In the genomic region with DNA sequence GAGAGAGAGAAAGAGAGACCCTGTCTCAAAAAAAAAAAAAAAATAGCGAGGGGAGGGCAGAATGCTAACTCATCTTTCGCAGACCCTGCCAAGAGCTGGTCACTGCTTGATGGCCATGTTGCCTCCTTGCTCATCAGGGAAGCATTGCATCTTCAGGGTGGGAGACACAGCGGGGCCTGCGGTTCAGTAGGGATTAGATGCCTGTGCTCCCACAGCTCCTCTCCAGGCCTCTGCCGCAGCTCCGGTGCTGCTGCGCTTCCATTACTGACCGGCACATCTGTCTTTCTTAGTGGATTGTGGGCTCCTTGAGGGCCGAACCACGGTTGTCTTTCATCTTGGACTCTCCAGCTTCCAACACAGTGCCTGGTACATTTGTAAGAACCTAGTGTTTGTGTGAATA, we compare ENCODE assay signal across 26 cellular contexts. TPM values are rescaled to one million over a fixed set of nuclear protein-coding genes. Genes with fewer than 3 reads are reported as not detected.
A peak's percentile ranks its signal among the peaks of the same experiment; 100 is the strongest.
DNase-seq lines count a peak whose midpoint lies in the region; ATAC-seq and TF ChIP-seq lines count a peak whose summit lies in the region.
"Had no signal": no experiment of that assay in that cellular context is flagged by ENCODE, and none has a peak within 500 bp of the region (broad histone marks: within the 10 kb centered on the region; RNA-seq: fewer than 3 reads in every experiment).

No MANE protein-coding gene starts in this region.

- no peak for DNase-seq in activated naive CD8-positive, alpha-beta T cell treated with anti-CD3 and anti-CD28 coated beads for 36 hours
- DNase-seq in activated naive CD8-positive, alpha-beta T cell treated with anti-CD3 and anti-CD28 coated beads, Interleukin-2, amount 50 U/mL, for 24 hours = no peak
- DNase-seq in amniotic epithelial cell (ENCODE audit: low read depth) = peak; percentile 22
- DNase-seq in mesenchymal stem cell = no peak
- peak; percentile 38 for DNase-seq in osteoblast (ENCODE audit: insufficient read length, low spot score, missing footprints)
- no peak for DNase-seq in activated T-helper 1 cell treated with anti-CD3 and anti-CD28 coated beads, Interleukin-12 subunit alpha, Interleukin-12 subunit beta, Interleukin-2, Interleukin-4 antibody, amounts not matched to agents 30 ng/mL and 10 ng/mL and 1 ng/mL, durations not matched to agents 14 hours and 24 hours and 36 hours (ENCODE audit: low spot score)
- DNase-seq in glutamatergic neuron = no peak
- DNase-seq in NCI-H1417 treated with DMSO at 0.1 percent for 48 hours (lab: John Stamatoyannopoulos, UW) = no peak
- DNase-seq: AML-193; Caco-2; Calu3; CD4-positive, alpha-beta T cell; CD8-positive, alpha-beta T cell; DMS 273 treated with DMSO at 0.1 percent for 48 hours; DMS153; DMS53; DMS79; DND-41; EL; GDM1 had no signal

- H3K14ac ChIP-seq in mesenchymal stem cell (ENCODE audit: low read length in 2 of 2) = peak overlapping the region in 1 of 2 experiments; percentile 50

- no peak overlapping the region for H4K8ac ChIP-seq in mesenchymal stem cell (ENCODE audit: low read length)

- H3K4me1 Mint-ChIP-seq in activated naive CD8-positive, alpha-beta T cell treated with anti-CD3 and anti-CD28 coated beads for 36 hours = no peaks in the 10 kb centered on the region
- H3K4me1 Mint-ChIP-seq in activated naive CD8-positive, alpha-beta T cell treated with anti-CD3 and anti-CD28 coated beads, Interleukin-2, amount 50 U/mL, for 24 hours = no peaks in the 10 kb centered on the region
- no peaks in the 10 kb centered on the region for H3K4me1 Mint-ChIP-seq in activated T-helper 1 cell treated with anti-CD3 and anti-CD28 coated beads, Interleukin-12 subunit alpha, Interleukin-12 subunit beta, Interleukin-2, Interleukin-4 antibody, amounts not matched to agents 30 ng/mL and 10 ng/mL and 1 ng/mL, durations not matched to agents 14 hours and 24 hours and 36 hours (ENCODE audit: low read depth)
- peaks cover 9% of the 10 kb centered on the region for H3K4me1 Mint-ChIP-seq in glutamatergic neuron (ENCODE audit: low read depth, unreplicated experiment)
- H3K4me1 Mint-ChIP-seq: B cell had no signal

- 92% methylated on average over 9 of the region's 10 CpGs for WGBS in mesenchymal stem cell

- H3K36me3 ChIP-seq in mesenchymal stem cell (ENCODE audit: control insufficient read depth in 1 of 2, insufficient read depth in 2 of 2, low read depth in 1 of 2, low read length in 2 of 2) (no peaks in the 10 kb centered on the region), osteoblast (ENCODE audit: insufficient read depth, low read length) (no peaks in the 10 kb centered on the region)
- H3K36me3 ChIP-seq: BLaER1 treated with 17β-estradiol and CSF1 and Interleukin-3, amounts not matched to agents 10 nM and 100 nM had no signal

- H3K9me3 Mint-ChIP-seq in activated naive CD8-positive, alpha-beta T cell treated with anti-CD3 and anti-CD28 coated beads for 36 hours = no peaks in the 10 kb centered on the region
- H3K9me3 Mint-ChIP-seq in activated naive CD8-positive, alpha-beta T cell treated with anti-CD3 and anti-CD28 coated beads, Interleukin-2, amount 50 U/mL, for 24 hours = no peaks in the 10 kb centered on the region
- H3K9me3 Mint-ChIP-seq in activated T-helper 1 cell treated with anti-CD3 and anti-CD28 coated beads, Interleukin-12 subunit alpha, Interleukin-12 subunit beta, Interleukin-2, Interleukin-4 antibody, amounts not matched to agents 30 ng/mL and 10 ng/mL and 1 ng/mL, durations not matched to agents 14 hours and 24 hours and 36 hours = no peaks in the 10 kb centered on the region
- peaks cover 6% of the 10 kb centered on the region for H3K9me3 Mint-ChIP-seq in glutamatergic neuron (ENCODE audit: unreplicated experiment)
- H3K9me3 Mint-ChIP-seq: CD4-positive, alpha-beta T cell; CD8-positive, alpha-beta T cell had no signal

- H2BK12ac ChIP-seq in mesenchymal stem cell (ENCODE audit: low read length in 2 of 2) = no peak overlapping the region

- H3K79me2 ChIP-seq in osteoblast (ENCODE audit: insufficient read depth, low read length) = no peaks in the 10 kb centered on the region

- H2AFZ ChIP-seq in mesenchymal stem cell (ENCODE audit: low read depth, low read length) (no peak overlapping the region), osteoblast (ENCODE audit: low read length) (no peak overlapping the region)

- H4K20me1 ChIP-seq in osteoblast (ENCODE audit: insufficient read depth, low read length) = no peaks in the 10 kb centered on the region
- H4K20me1 ChIP-seq: BLaER1 treated with 17β-estradiol and CSF1 and Interleukin-3, amounts not matched to agents 10 nM and 100 nM had no signal

- no peak overlapping the region for H2AK5ac ChIP-seq in mesenchymal stem cell (ENCODE audit: low read length, severe bottlenecking)

- no peak overlapping the region for H2BK5ac ChIP-seq in mesenchymal stem cell (ENCODE audit: low read depth, low read length, poor library complexity, severe bottlenecking)

- H3K9ac ChIP-seq in mesenchymal stem cell (ENCODE audit: low read length) = peak overlapping the region; percentile 11
- H3K9ac ChIP-seq: BLaER1 treated with 17β-estradiol and CSF1 and Interleukin-3, amounts not matched to agents 10 nM and 100 nM had no signal

- no peak overlapping the region for H4K91ac ChIP-seq in mesenchymal stem cell (ENCODE audit: low read length)

- H3K4ac ChIP-seq in mesenchymal stem cell (ENCODE audit: low read depth in 1 of 2, low read length in 2 of 2) = no peak overlapping the region

- intact Hi-C loops in activated T-helper 1 cell treated with anti-CD3 and anti-CD28 coated beads, Interleukin-12 subunit alpha, Interleukin-12 subunit beta, Interleukin-2, Interleukin-4 antibody, amounts not matched to agents 30 ng/mL and 10 ng/mL and 1 ng/mL, durations not matched to agents 14 hours and 24 hours and 36 hours (cut with micrococcal nuclease) = no loop called here

- H3K4me1 ChIP-seq in mesenchymal stem cell (ENCODE audit: control insufficient read depth, insufficient read depth, low read depth, low read length) (peaks cover 1% of the 10 kb centered on the region), osteoblast (ENCODE audit: insufficient read depth, low read length) (no peaks in the 10 kb centered on the region)
- H3K4me1 ChIP-seq: A549; BLaER1 treated with 17β-estradiol and CSF1 and Interleukin-3, amounts not matched to agents 10 nM and 100 nM; Caco-2 had no signal

- no peaks in the 10 kb centered on the region for H3K36me3 Mint-ChIP-seq in activated naive CD8-positive, alpha-beta T cell treated with anti-CD3 and anti-CD28 coated beads for 36 hours
- no peaks in the 10 kb centered on the region for H3K36me3 Mint-ChIP-seq in activated naive CD8-positive, alpha-beta T cell treated with anti-CD3 and anti-CD28 coated beads, Interleukin-2, amount 50 U/mL, for 24 hours (ENCODE audit: low read depth)
- no peaks in the 10 kb centered on the region for H3K36me3 Mint-ChIP-seq in activated T-helper 1 cell treated with anti-CD3 and anti-CD28 coated beads, Interleukin-12 subunit alpha, Interleukin-12 subunit beta, Interleukin-2, Interleukin-4 antibody, amounts not matched to agents 30 ng/mL and 10 ng/mL and 1 ng/mL, durations not matched to agents 14 hours and 24 hours and 36 hours (ENCODE audit: low read depth)
- H3K36me3 Mint-ChIP-seq in glutamatergic neuron (ENCODE audit: unreplicated experiment) = no peaks in the 10 kb centered on the region
- H3K36me3 Mint-ChIP-seq: CD8-positive, alpha-beta T cell had no signal

- H3K27ac Mint-ChIP-seq in activated naive CD8-positive, alpha-beta T cell treated with anti-CD3 and anti-CD28 coated beads for 36 hours = peak overlapping the region; percentile 29
- no peak overlapping the region for H3K27ac Mint-ChIP-seq in activated naive CD8-positive, alpha-beta T cell treated with anti-CD3 and anti-CD28 coated beads, Interleukin-2, amount 50 U/mL, for 24 hours
- H3K27ac Mint-ChIP-seq in activated T-helper 1 cell treated with anti-CD3 and anti-CD28 coated beads, Interleukin-12 subunit alpha, Interleukin-12 subunit beta, Interleukin-2, Interleukin-4 antibody, amounts not matched to agents 30 ng/mL and 10 ng/mL and 1 ng/mL, durations not matched to agents 14 hours and 24 hours and 36 hours = no peak overlapping the region
- H3K27ac Mint-ChIP-seq in glutamatergic neuron (ENCODE audit: unreplicated experiment) = no peak overlapping the region
- H3K27ac Mint-ChIP-seq: B cell; CD4-positive, alpha-beta T cell; CD8-positive, alpha-beta T cell had no signal

- H3K27me3 ChIP-seq in mesenchymal stem cell (ENCODE audit: control insufficient read depth in 1 of 2, insufficient read depth in 1 of 2, low read length in 2 of 2) (peaks cover 17 to 36% of the 10 kb centered on the region in 2 experiments), osteoblast (ENCODE audit: insufficient read depth, low read length) (peaks cover 27% of the 10 kb centered on the region)
- H3K27me3 ChIP-seq: BLaER1 treated with 17β-estradiol and CSF1 and Interleukin-3, amounts not matched to agents 10 nM and 100 nM had no signal

- H3K27ac ChIP-seq in mesenchymal stem cell (ENCODE audit: low read length, poor library complexity, severe bottlenecking) (no peak overlapping the region), osteoblast (ENCODE audit: low read depth, low read length) (no peak overlapping the region)
- H3K27ac ChIP-seq: 22Rv1; A549; BLaER1 treated with 17β-estradiol and CSF1 and Interleukin-3, amounts not matched to agents 10 nM and 100 nM; C4-2B had no signal

- H3K23ac ChIP-seq in mesenchymal stem cell (ENCODE audit: low read length in 2 of 2) = no peak overlapping the region

- no peaks in the 10 kb centered on the region for H3K79me1 ChIP-seq in mesenchymal stem cell (replicated peaks; ENCODE audit: low read length, poor library complexity, severe bottlenecking)

- H3K4me2 ChIP-seq in mesenchymal stem cell (ENCODE audit: low read length, poor library complexity, severe bottlenecking) (no peak overlapping the region), osteoblast (ENCODE audit: insufficient read depth, low read length) (no peak overlapping the region)
- H3K4me2 ChIP-seq: A549; BLaER1 treated with 17β-estradiol and CSF1 and Interleukin-3, amounts not matched to agents 10 nM and 100 nM had no signal

- no peak overlapping the region for H3K4me3 Mint-ChIP-seq in activated naive CD8-positive, alpha-beta T cell treated with anti-CD3 and anti-CD28 coated beads for 36 hours
- no peak overlapping the region for H3K4me3 Mint-ChIP-seq in activated naive CD8-positive, alpha-beta T cell treated with anti-CD3 and anti-CD28 coated beads, Interleukin-2, amount 50 U/mL, for 24 hours
- no peak overlapping the region for H3K4me3 Mint-ChIP-seq in activated T-helper 1 cell treated with anti-CD3 and anti-CD28 coated beads, Interleukin-12 subunit alpha, Interleukin-12 subunit beta, Interleukin-2, Interleukin-4 antibody, amounts not matched to agents 30 ng/mL and 10 ng/mL and 1 ng/mL, durations not matched to agents 14 hours and 24 hours and 36 hours
- no peak overlapping the region for H3K4me3 Mint-ChIP-seq in glutamatergic neuron (ENCODE audit: unreplicated experiment)
- H3K4me3 Mint-ChIP-seq: B cell; CD4-positive, alpha-beta T cell; CD8-positive, alpha-beta T cell had no signal

- H3K4me3 ChIP-seq in mesenchymal stem cell (ENCODE audit: insufficient read depth in 1 of 2, low read depth in 1 of 2, low read length in 2 of 2) = no peak overlapping the region
- no peak overlapping the region for H3K4me3 ChIP-seq in osteoblast (ENCODE audit: insufficient read depth, low read length)
- H3K4me3 ChIP-seq: A549; BLaER1 treated with 17β-estradiol and CSF1 and Interleukin-3, amounts not matched to agents 10 nM and 100 nM; GM12878 had no signal

- no peaks in the 10 kb centered on the region for H3K9me3 ChIP-seq in mesenchymal stem cell (ENCODE audit: control insufficient read depth, low read length)
- H3K9me3 ChIP-seq in osteoblast (ENCODE audit: low read depth, low read length) = no peaks in the 10 kb centered on the region
- H3K9me3 ChIP-seq: A549; BLaER1 treated with 17β-estradiol and CSF1 and Interleukin-3, amounts not matched to agents 10 nM and 100 nM; Caco-2 had no signal

- H3K27me3 Mint-ChIP-seq in activated naive CD8-positive, alpha-beta T cell treated with anti-CD3 and anti-CD28 coated beads for 36 hours = no peaks in the 10 kb centered on the region
- peaks cover 3% of the 10 kb centered on the region for H3K27me3 Mint-ChIP-seq in activated naive CD8-positive, alpha-beta T cell treated with anti-CD3 and anti-CD28 coated beads, Interleukin-2, amount 50 U/mL, for 24 hours
- peaks cover 23% of the 10 kb centered on the region for H3K27me3 Mint-ChIP-seq in activated T-helper 1 cell treated with anti-CD3 and anti-CD28 coated beads, Interleukin-12 subunit alpha, Interleukin-12 subunit beta, Interleukin-2, Interleukin-4 antibody, amounts not matched to agents 30 ng/mL and 10 ng/mL and 1 ng/mL, durations not matched to agents 14 hours and 24 hours and 36 hours (ENCODE audit: insufficient read depth)
- H3K27me3 Mint-ChIP-seq in glutamatergic neuron (ENCODE audit: unreplicated experiment) = no peaks in the 10 kb centered on the region
- H3K27me3 Mint-ChIP-seq: CD4-positive, alpha-beta T cell had no signal

- no peak overlapping the region for H2BK120ac ChIP-seq in mesenchymal stem cell (ENCODE audit: low read depth, low read length)

- no peak overlapping the region for H3K18ac ChIP-seq in mesenchymal stem cell (ENCODE audit: low read depth in 1 of 2, low read length in 2 of 2)

- ATAC-seq in activated naive CD8-positive, alpha-beta T cell treated with anti-CD3 and anti-CD28 coated beads, Interleukin-2, amount 50 U/mL, for 24 hours = no peak
- ATAC-seq: CD8-positive, alpha-beta T cell; GM12878 had no signal

- no peak for TF ChIP-seq CTCF in osteoblast (IDR thresholded peaks at IDR 0.05; ENCODE audit: extremely low read depth, low read depth, low read length)
- TF ChIP-seq CTCF in glutamatergic neuron (IDR thresholded peaks at IDR 0.05; ENCODE audit: partially characterized antibody, unreplicated experiment) = no peak

- H2BK15ac ChIP-seq in mesenchymal stem cell (ENCODE audit: low read depth, poor library complexity, severe bottlenecking) = no peak overlapping the region

RNA-seq across cellular contexts. Expression of gene HK1, which starts 16.7 kb away (rescaled TPM):
- total RNA-seq in activated naive CD8-positive, alpha-beta T cell treated with anti-CD3 and anti-CD28 coated beads for 36 hours = 100 to 1,000 TPM; 236 to 244 TPM
- polyA plus RNA-seq in mesenchymal stem cell (2013, experiment 1 of 2) = 69.5 TPM
- 67.5 TPM for polyA plus RNA-seq in mesenchymal stem cell (2013, experiment 2 of 2)
- total RNA-seq in osteoblast (99.6 and 111 TPM in 2 replicates), glutamatergic neuron (ENCODE audit: unreplicated experiment) (240 TPM)
- total RNA-seq in activated T-helper 1 cell treated with anti-CD3 and anti-CD28 coated beads, Interleukin-12 subunit alpha, Interleukin-12 subunit beta, Interleukin-2, Interleukin-4 antibody, amounts not matched to agents 30 ng/mL and 10 ng/mL and 1 ng/mL, durations not matched to agents 14 hours and 24 hours and 36 hours = 155 and 161 TPM in 2 replicates

Comparison
In these comparisons a context has a peak if more than half of its experiments do, and no peak if none do; other contexts are left out.
1. DNase-seq: peak in amniotic epithelial cell (single experiment) and osteoblast (single experiment); none in activated naive CD8-positive, alpha-beta T cell treated with anti-CD3 and anti-CD28 coated beads for 36 hours (single experiment), activated naive CD8-positive, alpha-beta T cell treated with anti-CD3 and anti-CD28 coated beads, Interleukin-2, amount 50 U/mL, for 24 hours (single experiment), mesenchymal stem cell (single experiment), activated T-helper 1 cell treated with anti-CD3 and anti-CD28 coated beads, Interleukin-12 subunit alpha, Interleukin-12 subunit beta, Interleukin-2, Interleukin-4 antibody, amounts not matched to agents 30 ng/mL and 10 ng/mL and 1 ng/mL, durations not matched to agents 14 hours and 24 hours and 36 hours (single experiment), glutamatergic neuron (single experiment) and NCI-H1417 treated with DMSO at 0.1 percent for 48 hours (single experiment).